29 cellular contexts compared by ENCODE assay signal in the genomic region with DNA sequence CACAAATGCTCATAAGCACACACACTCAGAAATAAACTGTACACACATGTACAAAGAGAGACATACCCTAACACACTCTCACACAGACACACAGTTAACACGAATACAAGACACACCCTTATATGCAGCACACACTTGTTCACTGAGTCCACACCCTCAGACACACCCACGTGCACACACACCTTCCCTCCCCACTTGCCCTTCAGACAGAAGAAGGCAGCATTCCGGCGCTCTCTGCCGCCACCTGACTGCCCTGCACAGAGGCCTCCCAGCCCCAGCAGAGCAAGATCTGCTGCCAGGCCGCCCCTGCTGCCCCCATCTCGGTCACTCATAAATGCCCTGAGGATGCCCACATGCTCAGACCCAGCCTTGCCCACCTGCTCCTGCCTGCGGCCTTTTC.
DNase-seq lines count a peak whose midpoint lies in the region; ATAC-seq, FAIRE-seq and TF ChIP-seq lines count a peak whose summit lies in the region.
"Had no signal": no experiment of that assay in that cellular context is flagged by ENCODE, and none has a peak within 500 bp of the region (broad histone marks: within the 10 kb centered on the region; RNA-seq: fewer than 3 reads in every experiment).

No MANE protein-coding gene starts in this region.

- peak overlapping the region; percentile 83 for H3K27ac Mint-ChIP-seq in neural crest cell (ENCODE audit: unreplicated experiment)
- H3K27ac Mint-ChIP-seq: activated B cell treated with CpG ODN at 0.5 μM for 24 hours; activated CD8-positive, alpha-beta T cell treated with anti-CD3 and anti-CD28 coated beads, Interleukin-2, amount 10 ng/mL, durations not matched to agents 7 days and 5 days; activated T-cell treated with anti-CD3 and anti-CD28 coated beads, Interleukin-2, amount 50 U/mL, for 24 hours; natural killer cell treated with Interleukin-12 subunit alpha and Interleukin-12 subunit beta and Interleukin-15 and Interleukin-18, amount 100 ng/mL, for 72 hours; stimulated activated memory B cell treated with anti-CD40 and anti-IgM and Interleukin-4, amounts not matched to agents 10 μg/mL and 1 μg/mL and 100 μg/mL, for 72 hours had no signal

- H3K4me1 ChIP-seq in HEK293 (ENCODE audit: control insufficient read depth, insufficient read depth, low read length) (peaks cover 3% of the 10 kb centered on the region; the same call in 1 of the 2 replicates), right cardiac atrium (ENCODE audit: control insufficient read depth, insufficient read depth, low read length) (no peaks in the 10 kb centered on the region)
- H3K4me1 ChIP-seq: psoas muscle, testis had no signal

- H3K27me3 ChIP-seq in bronchial epithelial cell (ENCODE audit: control insufficient read depth, insufficient read depth, low read length) (no peaks in the 10 kb centered on the region), right cardiac atrium (ENCODE audit: control insufficient read depth, insufficient read depth) (no peaks in the 10 kb centered on the region), MG63 (no peaks in the 10 kb centered on the region)
- H3K27me3 ChIP-seq: testis had no signal

- ATAC-seq in right cardiac atrium (no peak), HG03571 (IDR thresholded peaks at IDR 0.05; ENCODE audit: unreplicated experiment) (no peak)
- ATAC-seq: activated CD8-positive, alpha-beta T cell treated with anti-CD3 and anti-CD28 coated beads, Interleukin-2, amount 10 ng/mL, durations not matched to agents 7 days and 5 days; natural killer cell treated with Interleukin-12 subunit alpha and Interleukin-12 subunit beta and Interleukin-15 and Interleukin-18, amount 100 ng/mL, for 72 hours; psoas muscle; SK-N-SH treated with all-trans-retinoic acid at 6 μM for 48 hours; stimulated activated memory B cell treated with anti-CD40 and anti-IgM and Interleukin-4, amounts not matched to agents 10 μg/mL and 1 μg/mL and 100 μg/mL, for 72 hours had no signal

- no peaks in the 10 kb centered on the region for H3K9me3 ChIP-seq in HEK293 (ENCODE audit: control insufficient read depth, insufficient read depth, low read depth, low read length)
- H3K9me3 ChIP-seq in right cardiac atrium (ENCODE audit: control insufficient read depth, low read length), result no peaks in the 10 kb centered on the region
- H3K9me3 ChIP-seq in MG63, result no peaks in the 10 kb centered on the region
- H3K9me3 ChIP-seq: psoas muscle, testis had no signal

- no peaks in the 10 kb centered on the region for H3K36me3 Mint-ChIP-seq in neural crest cell (ENCODE audit: low read depth)
- H3K36me3 Mint-ChIP-seq: natural killer cell treated with Interleukin-12 subunit alpha and Interleukin-12 subunit beta and Interleukin-15 and Interleukin-18, amount 100 ng/mL, for 72 hours; stimulated activated memory B cell treated with anti-CD40 and anti-IgM and Interleukin-4, amounts not matched to agents 10 μg/mL and 1 μg/mL and 100 μg/mL, for 72 hours had no signal

- 81% methylated on average over 8 of the region's 8 CpGs for WGBS in right cardiac atrium

- H3K27me3 Mint-ChIP-seq in neural crest cell (ENCODE audit: low read depth), result no peaks in the 10 kb centered on the region
- H3K27me3 Mint-ChIP-seq: activated T-cell treated with anti-CD3 and anti-CD28 coated beads, Interleukin-2, amount 50 U/mL, for 24 hours had no signal

- peaks cover 50% of the 10 kb centered on the region for H3K4me1 Mint-ChIP-seq in neural crest cell
- H3K4me1 Mint-ChIP-seq: activated B cell treated with CpG ODN at 0.5 μM for 24 hours; stimulated activated memory B cell treated with anti-CD40 and anti-IgM and Interleukin-4, amounts not matched to agents 10 μg/mL and 1 μg/mL and 100 μg/mL, for 72 hours had no signal

- intact Hi-C loops in right cardiac atrium (cut with DNase I), result no loop called here

- TF ChIP-seq CTCF in HEK293 (tag by site-specific recombination; IDR thresholded peaks at IDR 0.05), result no peak
- TF ChIP-seq CTCF in bronchial epithelial cell (IDR thresholded peaks at IDR 0.05; ENCODE audit: insufficient read depth, low read length, severe bottlenecking), result peak; percentile 16
- TF ChIP-seq CTCF in neural crest cell (conservative IDR thresholded peaks at IDR 0.05), result no peak

- no peak overlapping the region for H3K27ac ChIP-seq in HEK293 (ENCODE audit: extremely low read depth, low read depth, low read length)
- H3K27ac ChIP-seq in right cardiac atrium (ENCODE audit: low read length), result peak overlapping the region; percentile 39
- H3K27ac ChIP-seq: psoas muscle, RWPE1, testis had no signal

- CTCF ChIA-PET in HEK293 (lab: Yijun Ruan, JAX), result no interaction called here

- DNase-seq in bronchial epithelial cell (ENCODE audit: low read depth) (no peak), right cardiac atrium (no peak), neural crest cell (ENCODE audit: low read depth, low spot score) (no peak), NK-92 (lab: John Stamatoyannopoulos, UW; ENCODE audit: unreplicated experiment) (no peak), MG63 (no peak)
- DNase-seq in activated CD8-positive, alpha-beta memory T cell treated with anti-CD3 and anti-CD28 coated beads, Interleukin-2, amount 50 U/mL, for 48 hours, result no peak
- DNase-seq: activated B cell treated with CpG ODN at 0.5 μM for 24 hours; activated CD8-positive, alpha-beta T cell treated with anti-CD3 and anti-CD28 coated beads, Interleukin-2, amount 10 ng/mL, durations not matched to agents 7 days and 5 days; activated naive CD4-positive, alpha-beta T cell; activated T-cell treated with anti-CD3 and anti-CD28 coated beads, Interleukin-2, amount 50 U/mL, for 24 hours; amygdala; C1 segment of cervical spinal cord; erythroblast; foreskin melanocyte; hypothalamus; NCI-H1092; NCI-H2029 treated with DMSO at 0.1 percent for 48 hours; NCI-H446; stimulated activated CD4-positive, alpha-beta T cell treated with anti-CD3 and anti-CD28 coated beads, Interleukin-2, amount 100 ng/mL, for 24 hours; T-helper 9 cell; testis had no signal

- H3K9me3 Mint-ChIP-seq in neural crest cell, result no peaks in the 10 kb centered on the region
- H3K9me3 Mint-ChIP-seq: activated B cell treated with CpG ODN at 0.5 μM for 24 hours; activated T-cell treated with anti-CD3 and anti-CD28 coated beads, Interleukin-2, amount 50 U/mL, for 24 hours; natural killer cell treated with Interleukin-12 subunit alpha and Interleukin-12 subunit beta and Interleukin-15 and Interleukin-18, amount 100 ng/mL, for 72 hours; stimulated activated memory B cell treated with anti-CD40 and anti-IgM and Interleukin-4, amounts not matched to agents 10 μg/mL and 1 μg/mL and 100 μg/mL, for 72 hours had no signal

- no peak overlapping the region for H3K4me3 Mint-ChIP-seq in neural crest cell
- H3K4me3 Mint-ChIP-seq: activated B cell treated with CpG ODN at 0.5 μM for 24 hours; activated CD8-positive, alpha-beta T cell treated with anti-CD3 and anti-CD28 coated beads, Interleukin-2, amount 10 ng/mL, durations not matched to agents 7 days and 5 days; activated T-cell treated with anti-CD3 and anti-CD28 coated beads, Interleukin-2, amount 50 U/mL, for 24 hours; natural killer cell treated with Interleukin-12 subunit alpha and Interleukin-12 subunit beta and Interleukin-15 and Interleukin-18, amount 100 ng/mL, for 72 hours; stimulated activated memory B cell treated with anti-CD40 and anti-IgM and Interleukin-4, amounts not matched to agents 10 μg/mL and 1 μg/mL and 100 μg/mL, for 72 hours had no signal

- H3K36me3 ChIP-seq in HEK293 (ENCODE audit: control insufficient read depth in 2 of 2, insufficient read depth in 1 of 2, low read length in 2 of 2) (no peaks in the 10 kb centered on the region), bronchial epithelial cell (ENCODE audit: control insufficient read depth, insufficient read depth, low read length) (no peaks in the 10 kb centered on the region), MG63 (no peaks in the 10 kb centered on the region)

- no peak for FAIRE-seq in bronchial epithelial cell (lab: Jason Lieb, UNC)
- FAIRE-seq: islet of Langerhans had no signal

- POLR2A ChIA-PET in HEK293 (lab: Yijun Ruan, JAX), result no interaction called here

- H3K4me3 ChIP-seq in HEK293 (ENCODE audit: low read depth, low read length), result no peak overlapping the region
- no peak overlapping the region for H3K4me3 ChIP-seq in bronchial epithelial cell (ENCODE audit: low read depth, low read length)
- no peak overlapping the region for H3K4me3 ChIP-seq in right cardiac atrium (ENCODE audit: low read length)
- no peak overlapping the region for H3K4me3 ChIP-seq in MG63
- H3K4me3 ChIP-seq: psoas muscle, testis had no signal

TF ChIP-seq in HEK293, 187 proteins besides CTCF, POLR2A, EP300 and RAD21:
- TF ChIP-seq KLF1 (tag by site-specific recombination; IDR thresholded peaks at IDR 0.05) (peak; percentile 92), ZNF184 (tag by site-specific recombination; IDR thresholded peaks at IDR 0.05) (no peak), KLF9 (tag by site-specific recombination; IDR thresholded peaks at IDR 0.05; ENCODE audit: low read depth) (peak; percentile 64), EGR2 (tag by site-specific recombination; IDR thresholded peaks at IDR 0.05; ENCODE audit: low read depth) (peak; percentile 57; the same call in 1 of the 2 replicates), ZFHX2 (tag by site-specific recombination; conservative IDR thresholded peaks at IDR 0.05) (peak; percentile 73), ZBTB48 (tag by site-specific recombination; IDR thresholded peaks at IDR 0.05) (no peak)
- TF ChIP-seq, protein P1, sequence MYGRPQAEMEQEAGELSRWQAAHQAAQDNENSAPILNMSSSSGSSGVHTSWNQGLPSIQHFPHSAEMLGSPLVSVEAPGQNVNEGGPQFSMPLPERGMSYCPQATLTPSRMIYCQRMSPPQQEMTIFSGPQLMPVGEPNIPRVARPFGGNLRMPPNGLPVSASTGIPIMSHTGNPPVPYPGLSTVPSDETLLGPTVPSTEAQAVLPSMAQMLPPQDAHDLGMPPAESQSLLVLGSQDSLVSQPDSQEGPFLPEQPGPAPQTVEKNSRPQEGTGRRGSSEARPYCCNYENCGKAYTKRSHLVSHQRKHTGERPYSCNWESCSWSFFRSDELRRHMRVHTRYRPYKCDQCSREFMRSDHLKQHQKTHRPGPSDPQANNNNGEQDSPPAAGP (tag by site-specific recombination; IDR thresholded peaks at IDR 0.05), result 0 out of 2 replicates have a peak, but pooled peaks have one; percentile 18
- TF ChIP-seq, protein P2, sequence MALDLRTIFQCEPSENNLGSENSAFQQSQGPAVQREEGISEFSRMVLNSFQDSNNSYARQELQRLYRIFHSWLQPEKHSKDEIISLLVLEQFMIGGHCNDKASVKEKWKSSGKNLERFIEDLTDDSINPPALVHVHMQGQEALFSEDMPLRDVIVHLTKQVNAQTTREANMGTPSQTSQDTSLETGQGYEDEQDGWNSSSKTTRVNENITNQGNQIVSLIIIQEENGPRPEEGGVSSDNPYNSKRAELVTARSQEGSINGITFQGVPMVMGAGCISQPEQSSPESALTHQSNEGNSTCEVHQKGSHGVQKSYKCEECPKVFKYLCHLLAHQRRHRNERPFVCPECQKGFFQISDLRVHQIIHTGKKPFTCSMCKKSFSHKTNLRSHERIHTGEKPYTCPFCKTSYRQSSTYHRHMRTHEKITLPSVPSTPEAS (tag by site-specific recombination; IDR thresholded peaks at IDR 0.05), result peak; percentile 6; the same call in 1 of the 2 replicates
